In genomic region chr3:77319711-77320110, GRCh38 we compare ENCODE assay signal across 11 cellular contexts.
DNase-seq lines count a peak whose midpoint lies in the region; ATAC-seq and TF ChIP-seq lines count a peak whose summit lies in the region.
"Had no signal": no experiment of that assay in that cellular context is flagged by ENCODE, and none has a peak within 500 bp of the region (broad histone marks: within the 10 kb centered on the region; RNA-seq: fewer than 3 reads in every experiment).

No MANE protein-coding gene starts in this region.

- peak; percentile 15 for DNase-seq in MCF 10A (ENCODE audit: unreplicated experiment)
- DNase-seq in mammary epithelial cell, result no peak
- DNase-seq in SW480 (ENCODE audit: low spot score), result peak; percentile 6
- DNase-seq in hepatocyte (ENCODE audit: low spot score), result no peak
- no peak for DNase-seq in inferior parietal cortex (ENCODE audit: extremely low spot score)
- DNase-seq in stomach, result no peak
- DNase-seq in stimulated activated effector memory CD8-positive, alpha-beta T cell treated with anti-CD3 and anti-CD28 coated beads, Interleukin-12 subunit alpha, Interleukin-12 subunit beta, amount 100 ng/mL, for 72 hours (ENCODE audit: low spot score in 2 of 2), result no peak
- DNase-seq in stimulated activated CD4-positive, alpha-beta T cell treated with anti-CD3 and anti-CD28 coated beads, Interleukin-2, amount 100 ng/mL, for 24 hours, result no peak
- DNase-seq: NCI-H187 treated with DMSO at 0.1 percent for 48 hours had no signal

- 29% methylated on average over 2 of the region's 2 CpGs for WGBS in mammary epithelial cell (ENCODE audit: low coverage, missing lambda C conversion rate)
- WGBS in hepatocyte (ENCODE audit: low lambda C conversion rate, missing lambda C conversion rate), result 31% methylated on average over 2 of the region's 2 CpGs
- 18 to 39% (median 28%) methylated on average over 2 of the region's 2 CpGs for WGBS in stomach, 5 donors

- H3K4me2 ChIP-seq in mammary epithelial cell (ENCODE audit: insufficient read depth, low read depth, low read length) (no peak overlapping the region), hepatocyte (no peak overlapping the region)

- no peak for ATAC-seq in stimulated activated effector memory CD8-positive, alpha-beta T cell treated with anti-CD3 and anti-CD28 coated beads, Interleukin-12 subunit alpha, Interleukin-12 subunit beta, amount 100 ng/mL, for 72 hours

- CTCF ChIA-PET in MCF 10A (lab: Yijun Ruan, JAX) (interaction anchor here (0.6 to 3.0 kb wide), 28 partner anchors 10 to 1326 kb away, joined by 3 to 15 read pairs (median 4); no protein-coding TSS in a partner anchor), mammary epithelial cell (lab: Charles Lee; ENCODE audit: low non-redundant PET) (interaction anchor here (0.8 kb wide), 1 partner anchor 281 kb away, joined by 5 read pairs; no protein-coding TSS in a partner anchor)

- H3K27ac Mint-ChIP-seq in MCF 10A (ENCODE audit: low read depth, unreplicated experiment), result no peak overlapping the region
- no peak overlapping the region for H3K27ac Mint-ChIP-seq in stimulated activated effector memory CD8-positive, alpha-beta T cell treated with anti-CD3 and anti-CD28 coated beads, Interleukin-12 subunit alpha, Interleukin-12 subunit beta, amount 100 ng/mL, for 72 hours
- H3K27ac Mint-ChIP-seq: T-helper 1 cell treated with Interleukin-12 subunit alpha and Interleukin-12 subunit beta and Interleukin-4 antibody, amounts not matched to agents 30 μg/mL and 1 μg/mL, for 36 hours had no signal

- TF ChIP-seq POLR2A in stomach (IDR thresholded peaks at IDR 0.05), result no peak

- H3K27me3 ChIP-seq in mammary epithelial cell (ENCODE audit: insufficient read depth, low read length) (no peaks in the 10 kb centered on the region), hepatocyte (no peaks in the 10 kb centered on the region), stomach (no peaks in the 10 kb centered on the region)

- no peak for TF ChIP-seq EP300 in stomach (IDR thresholded peaks at IDR 0.05)

- H4K20me1 ChIP-seq in mammary epithelial cell (ENCODE audit: insufficient read depth, low read length) (no peaks in the 10 kb centered on the region), hepatocyte (ENCODE audit: insufficient read depth, poor library complexity, severe bottlenecking) (no peaks in the 10 kb centered on the region)

- POLR2A ChIA-PET in MCF 10A (lab: Yijun Ruan, JAX), result interaction anchor here (0.8 kb wide), 1 partner anchor 49 kb away, joined by 5 read pairs; no protein-coding TSS in a partner anchor

- no peaks in the 10 kb centered on the region for H3K27me3 Mint-ChIP-seq in MCF 10A (ENCODE audit: insufficient read depth, unreplicated experiment)

- no peaks in the 10 kb centered on the region for H3K79me2 ChIP-seq in mammary epithelial cell (ENCODE audit: insufficient read depth, low read length)
- H3K79me2 ChIP-seq in hepatocyte, result no peaks in the 10 kb centered on the region

- H3K36me3 ChIP-seq in mammary epithelial cell (ENCODE audit: insufficient read depth, low read length) (no peaks in the 10 kb centered on the region), hepatocyte (replicated peaks; ENCODE audit: insufficient read depth, low read depth) (no peaks in the 10 kb centered on the region), stomach (no peaks in the 10 kb centered on the region)

- BruUV-seq in MCF 10A (replicated peaks; lab: Mats Ljungman, UMichigan) (no TSS peak), mammary epithelial cell (replicated peaks; lab: Mats Ljungman, UMichigan) (no TSS peak)

- H2AFZ ChIP-seq in mammary epithelial cell (ENCODE audit: low read depth, low read length) (no peak overlapping the region), hepatocyte (no peak overlapping the region)

- peaks cover 6% of the 10 kb centered on the region for H3K4me1 Mint-ChIP-seq in MCF 10A (ENCODE audit: insufficient read depth, unreplicated experiment)
- no peaks in the 10 kb centered on the region for H3K4me1 Mint-ChIP-seq in stimulated activated effector memory CD8-positive, alpha-beta T cell treated with anti-CD3 and anti-CD28 coated beads, Interleukin-12 subunit alpha, Interleukin-12 subunit beta, amount 100 ng/mL, for 72 hours

- no peaks in the 10 kb centered on the region for H3K36me3 Mint-ChIP-seq in MCF 10A (ENCODE audit: insufficient read depth, unreplicated experiment)
- no peaks in the 10 kb centered on the region for H3K36me3 Mint-ChIP-seq in stimulated activated effector memory CD8-positive, alpha-beta T cell treated with anti-CD3 and anti-CD28 coated beads, Interleukin-12 subunit alpha, Interleukin-12 subunit beta, amount 100 ng/mL, for 72 hours

- H3K4me3 Mint-ChIP-seq in MCF 10A (ENCODE audit: unreplicated experiment), result no peak overlapping the region
- H3K4me3 Mint-ChIP-seq in stimulated activated effector memory CD8-positive, alpha-beta T cell treated with anti-CD3 and anti-CD28 coated beads, Interleukin-12 subunit alpha, Interleukin-12 subunit beta, amount 100 ng/mL, for 72 hours, result no peak overlapping the region
- H3K4me3 Mint-ChIP-seq: T-helper 1 cell treated with Interleukin-12 subunit alpha and Interleukin-12 subunit beta and Interleukin-4 antibody, amounts not matched to agents 30 μg/mL and 1 μg/mL, for 36 hours had no signal

- intact Hi-C loops in MCF 10A (cut with micrococcal nuclease), result loop anchor here (2.0 kb wide), 1 partner anchor 281 kb away; no protein-coding TSS in a partner anchor
- intact Hi-C loops in mammary epithelial cell (cut with micrococcal nuclease), result loop anchor here (1.0 kb wide), 1 partner anchor 281 kb away; no protein-coding TSS in a partner anchor
- intact Hi-C loops in stomach (cut with DNase I; ENCODE audit: low total_unique reads), result no loop called here

- H3K4me1 ChIP-seq in mammary epithelial cell (ENCODE audit: insufficient read depth, low read length), result no peaks in the 10 kb centered on the region
- H3K4me1 ChIP-seq in hepatocyte (ENCODE audit: insufficient read depth), result no peaks in the 10 kb centered on the region
- no peaks in the 10 kb centered on the region for H3K4me1 ChIP-seq in stomach

- no peaks in the 10 kb centered on the region for H3K9me3 ChIP-seq in mammary epithelial cell (replicated peaks; ENCODE audit: insufficient read depth, low read length)
- H3K9me3 ChIP-seq in hepatocyte (ENCODE audit: low read depth), result no peaks in the 10 kb centered on the region
- H3K9me3 ChIP-seq in stomach, result no peaks in the 10 kb centered on the region

- no peak overlapping the region for H3K27ac ChIP-seq in mammary epithelial cell (ENCODE audit: insufficient read depth, low read depth, low read length)
- no peak overlapping the region for H3K27ac ChIP-seq in hepatocyte
- no peak overlapping the region for H3K27ac ChIP-seq in stomach
- H3K27ac ChIP-seq: C4-2B had no signal

- dilution Hi-C loops in mammary epithelial cell (cut with HindIII; ENCODE audit: low sequenced_read_pairs), result no loop called here

- H3K9me3 Mint-ChIP-seq in MCF 10A (ENCODE audit: unreplicated experiment), result no peaks in the 10 kb centered on the region
- H3K9me3 Mint-ChIP-seq in stimulated activated effector memory CD8-positive, alpha-beta T cell treated with anti-CD3 and anti-CD28 coated beads, Interleukin-12 subunit alpha, Interleukin-12 subunit beta, amount 100 ng/mL, for 72 hours, result peaks cover 6% of the 10 kb centered on the region
- H3K9me3 Mint-ChIP-seq: T-helper 1 cell treated with Interleukin-12 subunit alpha and Interleukin-12 subunit beta and Interleukin-4 antibody, amounts not matched to agents 30 μg/mL and 1 μg/mL, for 36 hours had no signal

- peak; percentile 15 for TF ChIP-seq CTCF in MCF 10A (IDR thresholded peaks at IDR 0.05; ENCODE audit: unreplicated experiment)
- TF ChIP-seq CTCF in mammary epithelial cell (conservative IDR thresholded peaks at IDR 0.05 in 1 of 2, IDR thresholded peaks at IDR 0.05 in 1 of 2; ENCODE audit: extremely low read depth in 1 of 2, insufficient read depth in 1 of 2, low read depth in 1 of 2, low read length in 2 of 2), result peak in 1 of 2 donors; percentile 25
- peak; percentile 39 for TF ChIP-seq CTCF in hepatocyte (IDR thresholded peaks at IDR 0.05; ENCODE audit: poor library complexity)
- TF ChIP-seq CTCF in stomach (IDR thresholded peaks at IDR 0.05), result no peak

- H3K9ac ChIP-seq in mammary epithelial cell (ENCODE audit: insufficient read depth, low read length), result no peak overlapping the region

- no peak overlapping the region for H3K4me3 ChIP-seq in mammary epithelial cell (replicated peaks in 1 of 3; ENCODE audit: insufficient read depth in 1 of 3, low read depth in 2 of 3, low read length in 3 of 3)
- H3K4me3 ChIP-seq in hepatocyte, result no peak overlapping the region
- H3K4me3 ChIP-seq in stomach, result no peak overlapping the region

- in situ Hi-C loops in mammary epithelial cell (cut with MboI; ENCODE audit: low sequenced_read_pairs in 2 of 2), result no loop called here

- H3K9me2 ChIP-seq in hepatocyte (replicated peaks; ENCODE audit: insufficient read depth), result no peaks in the 10 kb centered on the region

Comparison
In these comparisons a context has a peak if more than half of its experiments do, and no peak if none do; other contexts are left out.
1. DNase-seq: peak in MCF 10A (single experiment) and SW480 (single experiment); none in mammary epithelial cell (single experiment), hepatocyte (single experiment), inferior parietal cortex (single experiment), stomach (single experiment), stimulated activated effector memory CD8-positive, alpha-beta T cell treated with anti-CD3 and anti-CD28 coated beads, Interleukin-12 subunit alpha, Interleukin-12 subunit beta, amount 100 ng/mL, for 72 hours (0 of 2) and stimulated activated CD4-positive, alpha-beta T cell treated with anti-CD3 and anti-CD28 coated beads, Interleukin-2, amount 100 ng/mL, for 24 hours (0 of 2).
2. CTCF ChIP-seq: peak in MCF 10A (single experiment) and hepatocyte (single experiment); none in stomach (0 of 7).